In genomic region chr3:55466526-55466925, GRCh38 we compare ENCODE assay signal across 27 cellular contexts. TPM values are rescaled to one million over a fixed set of nuclear protein-coding genes. Genes with fewer than 3 reads are reported as not detected.
"Had no signal": no experiment of that assay in that cellular context is flagged by ENCODE, and none has a peak within 500 bp of the region (broad histone marks: within the 10 kb centered on the region; RNA-seq: fewer than 3 reads in every experiment).

No MANE protein-coding gene starts in this region.

- H3K9me3 ChIP-seq: left ventricle myocardium inferior, mucosa of descending colon, ovary, suprapubic skin, tibial artery, upper lobe of right lung had no signal

- H3K36me3 ChIP-seq: left ventricle myocardium inferior, ovary, suprapubic skin, upper lobe of right lung had no signal

- H3K4me1 ChIP-seq: left ventricle myocardium inferior, suprapubic skin, tibial artery, upper lobe of right lung had no signal

- H3K9me3 Mint-ChIP-seq: activated CD4-positive, alpha-beta memory T cell treated with anti-CD3 and anti-CD28 coated beads for 36 hours; activated CD4-positive, alpha-beta T cell treated with anti-CD3 and anti-CD28 coated beads, Interleukin-2, amount 10 ng/mL, durations not matched to agents 24 days and 14 days; activated naive CD4-positive, alpha-beta T cell treated with anti-CD3 and anti-CD28 coated beads, Interleukin-2, amount 10 ng/mL, durations not matched to agents 7 days and 5 days; activated naive CD8-positive, alpha-beta T cell treated with anti-CD3 and anti-CD28 coated beads, Interleukin-2, amount 10 ng/mL, durations not matched to agents 7 days and 5 days; activated T-cell treated with anti-CD3 and anti-CD28 coated beads, Interleukin-2, amount 50 U/mL, for 24 hours; stimulated activated naive B cell treated with anti-CD40 and anti-IgM and Interleukin-4, amounts not matched to agents 10 μg/mL and 1 μg/mL and 100 μg/mL, for 72 hours had no signal

- H3K4me3 ChIP-seq: left ventricle myocardium inferior, lung, mucosa of descending colon, ovary, suprapubic skin, tibial artery, upper lobe of right lung had no signal

- H3K27ac Mint-ChIP-seq: activated CD4-positive, alpha-beta memory T cell treated with anti-CD3 and anti-CD28 coated beads for 36 hours; activated CD4-positive, alpha-beta T cell treated with anti-CD3 and anti-CD28 coated beads, Interleukin-2, amount 10 ng/mL, durations not matched to agents 24 days and 14 days; activated naive CD4-positive, alpha-beta T cell treated with anti-CD3 and anti-CD28 coated beads, Interleukin-2, amount 10 ng/mL, durations not matched to agents 7 days and 5 days; activated naive CD8-positive, alpha-beta T cell treated with anti-CD3 and anti-CD28 coated beads, Interleukin-2, amount 10 ng/mL, durations not matched to agents 7 days and 5 days; activated T-cell treated with anti-CD3 and anti-CD28 coated beads, Interleukin-2, amount 50 U/mL, for 24 hours; natural killer cell treated with Interleukin-12 subunit alpha and Interleukin-12 subunit beta and Interleukin-15 and Interleukin-18, amount 100 ng/mL, for 72 hours; progenitor cell of endocrine pancreas; stimulated activated naive B cell treated with anti-CD40 and anti-IgM and Interleukin-4, amounts not matched to agents 10 μg/mL and 1 μg/mL and 100 μg/mL, for 72 hours had no signal

- DNase-seq: activated CD4-positive, alpha-beta memory T cell treated with anti-CD3 and anti-CD28 coated beads for 36 hours; activated CD4-positive, alpha-beta T cell treated with anti-CD3 and anti-CD28 coated beads, Interleukin-2, amount 10 ng/mL, durations not matched to agents 24 days and 14 days; activated CD4-positive, CD25-positive, alpha-beta regulatory T cell treated with anti-CD3 and anti-CD28 coated beads, Interleukin-2, amount 50 U/mL, for 72 hours; activated CD8-positive, alpha-beta memory T cell treated with anti-CD3 and anti-CD28 coated beads, Interleukin-2, amount 50 U/mL, for 48 hours; activated gamma-delta T cell; activated naive CD4-positive, alpha-beta T cell treated with anti-CD3 and anti-CD28 coated beads, Interleukin-2, amount 10 ng/mL, durations not matched to agents 7 days and 5 days; activated naive CD8-positive, alpha-beta T cell treated with anti-CD3 and anti-CD28 coated beads, Interleukin-2, amount 10 ng/mL, durations not matched to agents 7 days and 5 days; activated T-cell treated with anti-CD3 and anti-CD28 coated beads, Interleukin-2, amount 50 U/mL, for 24 hours; caudate nucleus; islet precursor cell; left ventricle myocardium inferior; mesendoderm; mucosa of descending colon; ovary; stimulated activated CD4-positive, alpha-beta T cell treated with anti-CD3 and anti-CD28 coated beads, Interleukin-15, amount 100 ng/mL, for 24 hours; stimulated activated CD4-positive, alpha-beta T cell treated with anti-CD3 and anti-CD28 coated beads, Interleukin-2, amount 100 ng/mL, for 24 hours; stimulated activated naive B cell treated with anti-CD40 and anti-IgM and Interleukin-4, amounts not matched to agents 10 μg/mL and 1 μg/mL and 100 μg/mL, for 72 hours; T-helper 2 cell; tibial artery; upper lobe of right lung had no signal

- ATAC-seq: mucosa of descending colon; natural killer cell treated with Interleukin-12 subunit alpha and Interleukin-12 subunit beta and Interleukin-15 and Interleukin-18, amount 100 ng/mL, for 72 hours; sciatic nerve; stimulated activated naive B cell treated with anti-CD40 and anti-IgM and Interleukin-4, amounts not matched to agents 10 μg/mL and 1 μg/mL and 100 μg/mL, for 72 hours; upper lobe of right lung had no signal

- H3K36me3 Mint-ChIP-seq: activated CD4-positive, alpha-beta memory T cell treated with anti-CD3 and anti-CD28 coated beads for 36 hours; activated naive CD4-positive, alpha-beta T cell treated with anti-CD3 and anti-CD28 coated beads, Interleukin-2, amount 10 ng/mL, durations not matched to agents 7 days and 5 days; activated naive CD8-positive, alpha-beta T cell treated with anti-CD3 and anti-CD28 coated beads, Interleukin-2, amount 10 ng/mL, durations not matched to agents 7 days and 5 days; natural killer cell treated with Interleukin-12 subunit alpha and Interleukin-12 subunit beta and Interleukin-15 and Interleukin-18, amount 100 ng/mL, for 72 hours; stimulated activated naive B cell treated with anti-CD40 and anti-IgM and Interleukin-4, amounts not matched to agents 10 μg/mL and 1 μg/mL and 100 μg/mL, for 72 hours had no signal

- H3K27me3 Mint-ChIP-seq: activated naive CD4-positive, alpha-beta T cell treated with anti-CD3 and anti-CD28 coated beads, Interleukin-2, amount 10 ng/mL, durations not matched to agents 7 days and 5 days; activated T-cell treated with anti-CD3 and anti-CD28 coated beads, Interleukin-2, amount 50 U/mL, for 24 hours; natural killer cell treated with Interleukin-12 subunit alpha and Interleukin-12 subunit beta and Interleukin-15 and Interleukin-18, amount 100 ng/mL, for 72 hours; progenitor cell of endocrine pancreas had no signal

- FAIRE-seq: endothelial cell of umbilical vein, frontal cortex had no signal

- H3K4me1 Mint-ChIP-seq: activated CD4-positive, alpha-beta T cell treated with anti-CD3 and anti-CD28 coated beads, Interleukin-2, amount 10 ng/mL, durations not matched to agents 24 days and 14 days; activated naive CD4-positive, alpha-beta T cell treated with anti-CD3 and anti-CD28 coated beads, Interleukin-2, amount 10 ng/mL, durations not matched to agents 7 days and 5 days; activated naive CD8-positive, alpha-beta T cell treated with anti-CD3 and anti-CD28 coated beads, Interleukin-2, amount 10 ng/mL, durations not matched to agents 7 days and 5 days; stimulated activated naive B cell treated with anti-CD40 and anti-IgM and Interleukin-4, amounts not matched to agents 10 μg/mL and 1 μg/mL and 100 μg/mL, for 72 hours had no signal

- H3K27ac ChIP-seq: left ventricle myocardium inferior, ovary, suprapubic skin, tibial artery, upper lobe of right lung had no signal

- H3K27me3 ChIP-seq: ovary, suprapubic skin, upper lobe of right lung had no signal

- H3K4me3 Mint-ChIP-seq: activated CD4-positive, alpha-beta memory T cell treated with anti-CD3 and anti-CD28 coated beads for 36 hours; activated CD4-positive, alpha-beta T cell treated with anti-CD3 and anti-CD28 coated beads, Interleukin-2, amount 10 ng/mL, durations not matched to agents 24 days and 14 days; activated naive CD4-positive, alpha-beta T cell treated with anti-CD3 and anti-CD28 coated beads, Interleukin-2, amount 10 ng/mL, durations not matched to agents 7 days and 5 days; activated naive CD8-positive, alpha-beta T cell treated with anti-CD3 and anti-CD28 coated beads, Interleukin-2, amount 10 ng/mL, durations not matched to agents 7 days and 5 days; activated T-cell treated with anti-CD3 and anti-CD28 coated beads, Interleukin-2, amount 50 U/mL, for 24 hours; natural killer cell treated with Interleukin-12 subunit alpha and Interleukin-12 subunit beta and Interleukin-15 and Interleukin-18, amount 100 ng/mL, for 72 hours; stimulated activated naive B cell treated with anti-CD40 and anti-IgM and Interleukin-4, amounts not matched to agents 10 μg/mL and 1 μg/mL and 100 μg/mL, for 72 hours had no signal

RNA-seq across cellular contexts. Expression of gene WNT5A, which starts 20.6 kb away (rescaled TPM):
- total RNA-seq: activated CD4-positive, alpha-beta memory T cell treated with anti-CD3 and anti-CD28 coated beads for 36 hours; activated CD4-positive, alpha-beta T cell treated with anti-CD3 and anti-CD28 coated beads, Interleukin-2, amount 10 ng/mL, durations not matched to agents 24 days and 14 days; activated naive CD8-positive, alpha-beta T cell treated with anti-CD3 and anti-CD28 coated beads, Interleukin-2, amount 10 ng/mL, durations not matched to agents 7 days and 5 days; natural killer cell treated with Interleukin-12 subunit alpha and Interleukin-12 subunit beta and Interleukin-15 and Interleukin-18, amount 100 ng/mL, for 72 hours had no signal
